ENCODE assay signal across 13 cellular contexts in genomic region chr2:8146329-8147048, GRCh38.
DNase-seq lines count a peak whose midpoint lies in the region; ATAC-seq lines count a peak whose summit lies in the region.
"Had no signal": no experiment of that assay in that cellular context is flagged by ENCODE, and none has a peak within 500 bp of the region (broad histone marks: within the 10 kb centered on the region; RNA-seq: fewer than 3 reads in every experiment).

No MANE protein-coding gene starts in this region.

- ATAC-seq in left cardiac atrium, result peak; percentile 52 to 82
- no peak for ATAC-seq in GM21528 (IDR thresholded peaks at IDR 0.05; ENCODE audit: low FRiP score, unreplicated experiment)
- no peak for ATAC-seq in GM19351 (IDR thresholded peaks at IDR 0.05; ENCODE audit: unreplicated experiment)
- ATAC-seq: naive thymus-derived CD8-positive, alpha-beta T cell; sciatic nerve; stimulated activated naive CD8-positive, alpha-beta T cell treated with anti-CD3 and anti-CD28 coated beads, Interleukin-15, amount 100 ng/mL, for 72 hours had no signal

- intact Hi-C loops in left cardiac atrium (cut with DNase I), result no loop called here

- no peak overlapping the region for H3K9ac ChIP-seq in stomach smooth muscle (ENCODE audit: low read length in 2 of 2)

- H3K36me3 ChIP-seq in stomach smooth muscle (ENCODE audit: control insufficient read depth in 2 of 2, insufficient read depth in 2 of 2, low read length in 2 of 2), result no peaks in the 10 kb centered on the region

- H3K4me3 ChIP-seq in stomach smooth muscle (ENCODE audit: low read length in 2 of 2), result no peak overlapping the region

- H3K27ac ChIP-seq in stomach smooth muscle (ENCODE audit: low read length), result peak overlapping the region; percentile 24

- peaks cover 21% of the 10 kb centered on the region for H3K4me1 ChIP-seq in stomach smooth muscle (ENCODE audit: control insufficient read depth, insufficient read depth, low read length)

- DNase-seq in DMS79 treated with DMSO at 0.1 percent for 48 hours (lab: John Stamatoyannopoulos, UW), result peak; percentile 43
- no peak for DNase-seq in DMS79 (lab: John Stamatoyannopoulos, UW)
- DNase-seq in NCI-H2196 treated with DMSO at 0.1 percent for 48 hours (lab: John Stamatoyannopoulos, UW; ENCODE audit: unreplicated experiment), result peak; percentile 58
- DNase-seq in left cardiac atrium, result peak; percentile 67
- no peak for DNase-seq in GOT3 (lab: John Stamatoyannopoulos, UW)
- DNase-seq: activated naive CD4-positive, alpha-beta T cell treated with anti-CD3 and anti-CD28 coated beads, Interleukin-2, amount 50 U/mL, for 16 hours; central memory CD4-positive, alpha-beta T cell; naive thymus-derived CD8-positive, alpha-beta T cell; stimulated activated naive CD8-positive, alpha-beta T cell treated with anti-CD3 and anti-CD28 coated beads, Interleukin-15, amount 100 ng/mL, for 72 hours had no signal

- no peaks in the 10 kb centered on the region for H3K9me3 ChIP-seq in stomach smooth muscle (ENCODE audit: control insufficient read depth in 2 of 2, low read length in 2 of 2)

- no peaks in the 10 kb centered on the region for H3K27me3 ChIP-seq in stomach smooth muscle (ENCODE audit: control insufficient read depth in 1 of 2, insufficient read depth in 2 of 2, low read length in 2 of 2)

Comparison
In these comparisons a context has a peak if more than half of its experiments do, and no peak if none do; other contexts are left out.
1. DNase-seq: peak in DMS79 treated with DMSO at 0.1 percent for 48 hours (single experiment), NCI-H2196 treated with DMSO at 0.1 percent for 48 hours (single experiment) and left cardiac atrium (single experiment); none in DMS79 (single experiment) and GOT3 (single experiment).
2. ATAC-seq: peak in left cardiac atrium (2 of 2); none in GM21528 (single experiment) and GM19351 (single experiment).